Comparison of ENCODE assay signal across 16 cellular contexts in genomic region chr10:97059006-97059871, GRCh38.
DNase-seq lines count a peak whose midpoint lies in the region; ATAC-seq and TF ChIP-seq lines count a peak whose summit lies in the region.
"Had no signal": no experiment of that assay in that cellular context is flagged by ENCODE, and none has a peak within 500 bp of the region (broad histone marks: within the 10 kb centered on the region; RNA-seq: fewer than 3 reads in every experiment).

No MANE protein-coding gene starts in this region.

- CTCF ChIA-PET in HEK293 (lab: Yijun Ruan, JAX), result interaction anchor here (1.1 to 7.2 kb wide), 4 partner anchors 9 to 151 kb away, joined by 3 to 46 read pairs (median 8); no protein-coding TSS in a partner anchor

- no peak for ATAC-seq in left cardiac atrium

- TF ChIP-seq EP300 in suprapubic skin (IDR thresholded peaks at IDR 0.05), result no peak

- WGBS in suprapubic skin, result 55% methylated on average over 9 of the region's 14 CpGs

- no peak for TF ChIP-seq POLR2A in suprapubic skin (IDR thresholded peaks at IDR 0.05)

- H3K36me3 ChIP-seq in HEK293 (ENCODE audit: control insufficient read depth in 2 of 2, insufficient read depth in 1 of 2, low read length in 2 of 2) (no peaks in the 10 kb centered on the region), suprapubic skin (no peaks in the 10 kb centered on the region)
- H3K36me3 ChIP-seq: BLaER1, transverse colon had no signal

- no peaks in the 10 kb centered on the region for H3K4me1 ChIP-seq in HEK293 (ENCODE audit: control insufficient read depth, insufficient read depth, low read length)
- no peaks in the 10 kb centered on the region for H3K4me1 ChIP-seq in suprapubic skin
- H3K4me1 ChIP-seq: BLaER1, transverse colon had no signal

- peaks cover 46% of the 10 kb centered on the region for H3K27me3 ChIP-seq in suprapubic skin
- H3K27me3 ChIP-seq: BLaER1, transverse colon had no signal

- H3K4me3 ChIP-seq in HEK293 (ENCODE audit: low read depth, low read length) (no peak overlapping the region), retinal pigment epithelial cell (ENCODE audit: low read length) (no peak overlapping the region), suprapubic skin (no peak overlapping the region)
- H3K4me3 ChIP-seq: BLaER1, transverse colon had no signal

- H3K27ac ChIP-seq in HEK293 (ENCODE audit: extremely low read depth, low read depth, low read length) (no peak overlapping the region), suprapubic skin (no peak overlapping the region)
- H3K27ac ChIP-seq: BLaER1, transverse colon, VCaP had no signal

- TF ChIP-seq CTCF in HEK293 (tag by site-specific recombination; IDR thresholded peaks at IDR 0.05), result no peak
- TF ChIP-seq CTCF in retinal pigment epithelial cell (conservative IDR thresholded peaks at IDR 0.05; ENCODE audit: low read depth, low read length), result peak; percentile 16
- TF ChIP-seq CTCF in suprapubic skin (IDR thresholded peaks at IDR 0.05), result no peak

- POLR2A ChIA-PET in HEK293 (lab: Yijun Ruan, JAX), result no interaction called here

- intact Hi-C loops in head of caudate nucleus (cut with DNase I) (no loop called here), left cardiac atrium (cut with DNase I) (no loop called here)

- H3K9me3 ChIP-seq in HEK293 (ENCODE audit: control insufficient read depth, insufficient read depth, low read depth, low read length), result no peaks in the 10 kb centered on the region
- no peaks in the 10 kb centered on the region for H3K9me3 ChIP-seq in suprapubic skin
- H3K9me3 ChIP-seq: BLaER1, transverse colon had no signal

- DNase-seq in anterior cingulate cortex (lab: John Stamatoyannopoulos, UW) (peak in 44 of 58 donors; percentile 8 to 82 (median 44)), head of caudate nucleus (peak; percentile 48 to 92 (median 77)), retinal pigment epithelial cell (ENCODE audit: low read depth) (no peak), globus pallidus (ENCODE audit: low spot score) (no peak), left cardiac atrium (no peak), suprapubic skin (ENCODE audit: low spot score in 2 of 2) (no peak), NCI-H146 treated with DMSO at 0.1 percent for 48 hours (lab: John Stamatoyannopoulos, UW; ENCODE audit: unreplicated experiment) (no peak)
- DNase-seq: activated CD4-positive, alpha-beta memory T cell treated with anti-CD3 and anti-CD28 coated beads, Interleukin-2, amount 10 ng/mL, durations not matched to agents 7 days and 5 days; activated T-cell treated with anti-CD3 and anti-CD28 coated beads, Interleukin-2, amount 50 U/mL, for 48 hours; erythroblast; NCI-H1048; NCI-H2171; transverse colon had no signal

TF ChIP-seq in HEK293, 187 proteins besides CTCF, POLR2A, EP300 and RAD21:
- TF ChIP-seq ZNF341 (tag by site-specific recombination; IDR thresholded peaks at IDR 0.05; ENCODE audit: low read depth) (peak; percentile 26; the same call in 1 of the 2 replicates), ZNF571 (tag by site-specific recombination; IDR thresholded peaks at IDR 0.05) (no peak)

Comparison
In these comparisons a context has a peak if more than half of its experiments do, and no peak if none do; other contexts are left out.
1. DNase-seq: peak in anterior cingulate cortex (44 of 58) and head of caudate nucleus (42 of 42); none in retinal pigment epithelial cell (single experiment), globus pallidus (single experiment), left cardiac atrium (single experiment), suprapubic skin (0 of 2) and NCI-H146 treated with DMSO at 0.1 percent for 48 hours (single experiment).